In the genomic region with DNA sequence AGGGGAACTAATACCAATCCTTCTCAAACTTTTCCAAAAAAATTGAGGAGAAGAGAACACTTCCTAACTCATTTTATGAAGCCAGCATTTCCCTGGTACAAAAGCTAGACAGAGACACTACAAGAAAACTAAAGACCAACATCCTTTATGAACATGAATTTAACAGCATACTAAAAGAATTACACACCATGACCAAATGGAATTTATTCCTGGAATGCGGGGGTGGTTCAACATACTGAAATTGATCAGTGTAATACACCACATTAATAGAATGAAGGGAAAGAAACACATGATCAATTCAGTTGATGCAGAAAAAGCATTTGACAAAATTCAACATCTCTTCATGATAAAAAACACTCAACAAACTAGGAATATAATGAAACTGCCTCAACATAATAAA, we compare ENCODE assay signal across 36 cellular contexts.
"Had no signal": no experiment of that assay in that cellular context is flagged by ENCODE, and none has a peak within 500 bp of the region (broad histone marks: within the 10 kb centered on the region; RNA-seq: fewer than 3 reads in every experiment).

No MANE protein-coding gene starts in this region.

- H3K4me1 ChIP-seq: ascending aorta, body of pancreas had no signal

- H3K27ac ChIP-seq: ascending aorta, body of pancreas, PC-9, RWPE1, VCaP had no signal

- H3K4me2 ChIP-seq: PC-9 had no signal

- H2AFZ ChIP-seq: PC-9 had no signal

- H3K27me3 ChIP-seq: ascending aorta, body of pancreas, MG63 had no signal

- H3K4me3 ChIP-seq: ascending aorta, body of pancreas, MG63, PC-9 had no signal

- DNase-seq: activated B cell treated with CpG ODN at 0.5 μM for 24 hours; activated CD4-positive, alpha-beta memory T cell treated with anti-CD3 and anti-CD28 coated beads, Interleukin-2, amount 10 ng/mL, durations not matched to agents 7 days and 5 days; activated CD4-positive, alpha-beta T cell treated with anti-CD3 and anti-CD28 coated beads for 4 hours; activated CD4-positive, alpha-beta T cell treated with anti-CD3 and anti-CD28 coated beads, Interleukin-2, amount 50 U/mL, for 1 hour; activated CD4-positive, CD25-positive, alpha-beta regulatory T cell treated with anti-CD3 and anti-CD28 coated beads, Interleukin-2, amount 50 U/mL, for 72 hours; activated CD8-positive, alpha-beta memory T cell treated with anti-CD3 and anti-CD28 coated beads for 24 hours; activated CD8-positive, alpha-beta memory T cell treated with anti-CD3 and anti-CD28 coated beads, Interleukin-2, amount 10 ng/mL, durations not matched to agents 7 days and 5 days; activated CD8-positive, alpha-beta memory T cell treated with anti-CD3 and anti-CD28 coated beads, Interleukin-2, amount 50 U/mL, for 48 hours; activated effector memory CD4-positive, alpha-beta T cell treated with Interleukin-2 at 50 U/mL for 16 hours; activated naive CD4-positive, alpha-beta T cell treated with anti-CD3 and anti-CD28 coated beads, Interleukin-2, amount 50 U/mL, for 16 hours; activated naive CD8-positive, alpha-beta T cell treated with anti-CD3 and anti-CD28 coated beads, Interleukin-2, amount 10 ng/mL, durations not matched to agents 7 days and 5 days; activated T-cell treated with anti-CD3 and anti-CD28 coated beads, Interleukin-2, amount 50 U/mL, for 48 hours; amygdala; body of pancreas; caudate nucleus; cerebellar nuclear complex; MG63; NCI-H1048; NCI-H1105 treated with DMSO at 0.1 percent for 48 hours; NCI-H1436; NCI-H1694 treated with DMSO at 0.1 percent for 48 hours; NCI-H2029; NCI-H2171; NCI-H510A; NCI-H526; NCI-H748 treated with DMSO at 0.1 percent for 48 hours; NK-92 treated with Interleukin-12 subunit alpha and Interleukin-12 subunit beta, amount 100 ng/mL, for 24 hours; PC-9; SIG-M5; T-cell; T-helper 17 cell had no signal

- H3K9me3 ChIP-seq: ascending aorta, body of pancreas had no signal

- ATAC-seq: activated CD8-positive, alpha-beta memory T cell treated with anti-CD3 and anti-CD28 coated beads, Interleukin-2, amount 10 ng/mL, durations not matched to agents 7 days and 5 days; body of pancreas; Right ventricle myocardium inferior; SK-N-SH treated with all-trans-retinoic acid at 6 μM for 48 hours; T-cell; T-helper 17 cell had no signal
